In the genomic region with DNA sequence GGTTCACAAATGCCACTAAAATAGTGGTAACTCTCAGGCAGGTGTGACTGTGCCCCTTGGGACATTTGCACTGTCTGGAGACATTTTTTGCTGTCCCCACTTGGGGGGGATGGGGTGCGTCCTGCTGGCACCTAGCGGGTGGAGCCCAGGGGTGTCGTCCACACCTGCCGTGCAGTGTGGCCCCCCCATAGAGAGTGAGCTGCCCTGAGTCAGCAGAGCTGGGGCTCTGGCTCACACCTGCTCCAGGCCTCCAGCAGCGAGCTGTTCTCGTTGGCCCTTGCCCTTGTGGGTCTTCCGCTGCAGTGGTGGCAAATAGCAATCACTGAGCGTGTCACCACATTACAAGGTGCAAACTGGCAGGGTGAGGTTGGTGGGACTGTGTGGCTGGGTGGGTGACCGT, we compare ENCODE assay signal across 19 cellular contexts.
DNase-seq lines count a peak whose midpoint lies in the region; ATAC-seq and TF ChIP-seq lines count a peak whose summit lies in the region.
"Had no signal": no experiment of that assay in that cellular context is flagged by ENCODE, and none has a peak within 500 bp of the region (broad histone marks: within the 10 kb centered on the region; RNA-seq: fewer than 3 reads in every experiment).

No MANE protein-coding gene starts in this region.

- no peaks in the 10 kb centered on the region for H3K4me1 ChIP-seq in endodermal cell (ENCODE audit: control insufficient read depth, insufficient read depth, low read length)

- peaks cover 58% of the 10 kb centered on the region for H3K9me3 Mint-ChIP-seq in endodermal cell
- H3K9me3 Mint-ChIP-seq in activated naive CD4-positive, alpha-beta T cell treated with anti-CD3 and anti-CD28 coated beads, Interleukin-2, amount 50 U/mL, for 72 hours = no peaks in the 10 kb centered on the region

- peaks cover 8% of the 10 kb centered on the region for H3K36me3 Mint-ChIP-seq in endodermal cell (ENCODE audit: low read depth)
- H3K36me3 Mint-ChIP-seq in activated naive CD4-positive, alpha-beta T cell treated with anti-CD3 and anti-CD28 coated beads, Interleukin-2, amount 50 U/mL, for 72 hours = no peaks in the 10 kb centered on the region

- ATAC-seq in left ventricle myocardium superior = peak; percentile 11
- ATAC-seq in Right ventricle myocardium inferior = no peak
- no peak for ATAC-seq in HG02571 (IDR thresholded peaks at IDR 0.05; ENCODE audit: unreplicated experiment)
- ATAC-seq in HG03039 (IDR thresholded peaks at IDR 0.05; ENCODE audit: unreplicated experiment) = no peak
- no peak for ATAC-seq in activated naive CD4-positive, alpha-beta T cell treated with anti-CD3 and anti-CD28 coated beads, Interleukin-2, amount 50 U/mL, for 72 hours
- ATAC-seq: activated CD8-positive, alpha-beta T cell treated with anti-CD3 and anti-CD28 coated beads, Interleukin-2, amount 10 ng/mL, durations not matched to agents 7 days and 5 days; left colon had no signal

- no peaks in the 10 kb centered on the region for H3K27me3 ChIP-seq in endodermal cell (ENCODE audit: control insufficient read depth, insufficient read depth, low read length, poor library complexity, severe bottlenecking)

- H3K4me3 ChIP-seq in endodermal cell (ENCODE audit: low read length) = no peak overlapping the region

- H3K27ac ChIP-seq in endodermal cell (ENCODE audit: low read depth, low read length) = no peak overlapping the region

- intact Hi-C loops in left ventricle myocardium superior (cut with micrococcal nuclease) = no loop called here
- intact Hi-C loops in Right ventricle myocardium inferior (cut with DNase I) = no loop called here

- peaks cover 15% of the 10 kb centered on the region for H3K4me1 Mint-ChIP-seq in endodermal cell
- H3K4me1 Mint-ChIP-seq: nephron progenitor cell had no signal

- H3K4me3 Mint-ChIP-seq in endodermal cell = no peak overlapping the region
- H3K4me3 Mint-ChIP-seq: activated CD8-positive, alpha-beta T cell treated with anti-CD3 and anti-CD28 coated beads, Interleukin-2, amount 10 ng/mL, durations not matched to agents 7 days and 5 days; nephron progenitor cell had no signal

- TF ChIP-seq CTCF in endodermal cell (conservative IDR thresholded peaks at IDR 0.05) = no peak

- 92% methylated on average over 9 of the region's 9 CpGs; no CpG with 5 or more reads in 1 of the 2 experiments for WGBS in endodermal cell (ENCODE audit: insufficient coverage in 1 of 2, insufficient read length in 1 of 2), 2 experiments

- DNase-seq in left ventricle myocardium superior (no peak), Right ventricle myocardium inferior (ENCODE audit: missing footprints) (no peak), NCI-H2107 (lab: John Stamatoyannopoulos, UW) (peak; percentile 76), endodermal cell (no peak), T-helper 9 cell (no peak)
- no peak for DNase-seq in activated naive CD4-positive, alpha-beta T cell treated with anti-CD3 and anti-CD28 coated beads, Interleukin-2, amount 50 U/mL, for 72 hours (ENCODE audit: low spot score in 2 of 2)
- DNase-seq: activated CD4-positive, CD25-positive, alpha-beta regulatory T cell treated with anti-CD3 and anti-CD28 coated beads, Interleukin-2, amount 50 U/mL, for 72 hours; activated CD8-positive, alpha-beta T cell treated with anti-CD3 and anti-CD28 coated beads, Interleukin-2, amount 10 ng/mL, durations not matched to agents 7 days and 5 days; activated gamma-delta T cell treated with Interleukin-2 at 50 U/mL for 16 hours; GDM1; head of caudate nucleus; left colon; NCI-H1092 treated with DMSO at 0.1 percent for 48 hours; NCI-H526; nephron progenitor cell; posterior cingulate gyrus; substantia nigra had no signal

- H3K9me3 ChIP-seq in endodermal cell (ENCODE audit: control insufficient read depth, low read length) = no peaks in the 10 kb centered on the region

- H3K27me3 Mint-ChIP-seq in endodermal cell (ENCODE audit: insufficient read depth) = no peaks in the 10 kb centered on the region

- no peak overlapping the region for H3K9ac ChIP-seq in endodermal cell (ENCODE audit: extremely low read depth, low read length, poor library complexity, severe bottlenecking)

- no peaks in the 10 kb centered on the region for H3K36me3 ChIP-seq in endodermal cell (ENCODE audit: control insufficient read depth, insufficient read depth, low read length)

- H3K27ac Mint-ChIP-seq in endodermal cell = peak overlapping the region; percentile 63
- H3K27ac Mint-ChIP-seq in activated naive CD4-positive, alpha-beta T cell treated with anti-CD3 and anti-CD28 coated beads, Interleukin-2, amount 50 U/mL, for 72 hours = peak overlapping the region in 1 of 2 donors; percentile 52
- H3K27ac Mint-ChIP-seq: activated CD8-positive, alpha-beta T cell treated with anti-CD3 and anti-CD28 coated beads, Interleukin-2, amount 10 ng/mL, durations not matched to agents 7 days and 5 days; nephron progenitor cell had no signal
